31 cellular contexts compared by ENCODE assay signal in genomic region chr11:72146625-72147024, GRCh38. TPM values are rescaled to one million over a fixed set of nuclear protein-coding genes. Genes with fewer than 3 reads are reported as not detected.
"Had no signal": no experiment of that assay in that cellular context is flagged by ENCODE, and none has a peak within 500 bp of the region (broad histone marks: within the 10 kb centered on the region; RNA-seq: fewer than 3 reads in every experiment).

No MANE protein-coding gene starts in this region.

- H3K27me3 ChIP-seq: neural progenitor cell, sigmoid colon, testis, uterus had no signal

- H3K27ac ChIP-seq: coronary artery, heart left ventricle, neural progenitor cell, sigmoid colon, testis, uterus, WERI-Rb-1 had no signal

- H3K9me3 ChIP-seq: heart left ventricle, sigmoid colon, testis, uterus had no signal

- H3K4me3 ChIP-seq: coronary artery, heart left ventricle, neural progenitor cell, sigmoid colon, testis, uterus had no signal

- H3K36me3 ChIP-seq: heart left ventricle, neural progenitor cell, sigmoid colon, uterus, WERI-Rb-1 had no signal

- ATAC-seq: activated CD8-positive, alpha-beta memory T cell treated with anti-CD3 and anti-CD28 coated beads, Interleukin-2, amount 10 ng/mL, durations not matched to agents 7 days and 5 days; activated CD8-positive, alpha-beta T cell treated with anti-CD3 and anti-CD28 coated beads for 36 hours; heart left ventricle; left colon; stimulated activated naive B cell treated with anti-CD40 and anti-IgM and Interleukin-4, amounts not matched to agents 10 μg/mL and 1 μg/mL and 100 μg/mL, for 72 hours had no signal

- H3K9ac ChIP-seq: neural progenitor cell had no signal

- H2AFZ ChIP-seq: neural progenitor cell had no signal

- DNase-seq: activated CD4-positive, alpha-beta T cell treated with anti-CD3 and anti-CD28 coated beads, Interleukin-2, amount 10 ng/mL, durations not matched to agents 7 days and 5 days; activated CD4-positive, CD25-positive, alpha-beta regulatory T cell treated with anti-CD3 and anti-CD28 coated beads, Interleukin-2, amount 50 U/mL, for 72 hours; activated CD8-positive, alpha-beta memory T cell treated with anti-CD3 and anti-CD28 coated beads, Interleukin-2, amount 10 ng/mL, durations not matched to agents 7 days and 5 days; activated CD8-positive, alpha-beta T cell treated with anti-CD3 and anti-CD28 coated beads for 36 hours; activated effector memory CD4-positive, alpha-beta T cell treated with anti-CD3 and anti-CD28 coated beads, Interleukin-2, amount 50 U/mL, for 16 hours; activated naive CD4-positive, alpha-beta T cell treated with anti-CD3 and anti-CD28 coated beads, Interleukin-2, amount 10 ng/mL, durations not matched to agents 7 days and 5 days; activated T-cell treated with anti-CD3 and anti-CD28 coated beads for 4 hours; amygdala; cerebellar nuclear complex; endodermal cell; heart left ventricle; left colon; mesenchymal stem cell; naive B cell; retina; sigmoid colon; stimulated activated CD4-positive, alpha-beta T cell treated with anti-CD3 and anti-CD28 coated beads, Interleukin-2, amount 100 ng/mL, for 48 hours; stimulated activated CD8-positive, alpha-beta memory T cell treated with anti-CD3 and anti-CD28 coated beads, Interleukin-4, amount 100 ng/mL, for 48 hours; stimulated activated naive B cell treated with anti-CD40 and anti-IgM and Interleukin-4, amounts not matched to agents 10 μg/mL and 1 μg/mL and 100 μg/mL, for 72 hours; testis; trophoblast cell; uterus; WERI-Rb-1 had no signal

- H3K4me1 ChIP-seq: neural progenitor cell, sigmoid colon, testis, uterus had no signal

- H3K4me2 ChIP-seq: neural progenitor cell had no signal

- FAIRE-seq: keratinocyte had no signal

RNA-seq across cellular contexts. Expression of gene FOLR3, which starts 11.1 kb away (rescaled TPM):
- total RNA-seq: activated CD4-positive, alpha-beta T cell treated with anti-CD3 and anti-CD28 coated beads, Interleukin-2, amount 10 ng/mL, durations not matched to agents 7 days and 5 days; activated CD8-positive, alpha-beta memory T cell treated with anti-CD3 and anti-CD28 coated beads, Interleukin-2, amount 10 ng/mL, durations not matched to agents 7 days and 5 days; activated CD8-positive, alpha-beta T cell treated with anti-CD3 and anti-CD28 coated beads for 36 hours; endodermal cell; left colon; osteocyte; sigmoid colon; uterus had no signal

RNA-seq across cellular contexts. Expression of gene TOMT, which starts 40.9 kb away (rescaled TPM):
- total RNA-seq: activated CD4-positive, alpha-beta T cell treated with anti-CD3 and anti-CD28 coated beads, Interleukin-2, amount 10 ng/mL, durations not matched to agents 7 days and 5 days; activated CD8-positive, alpha-beta T cell treated with anti-CD3 and anti-CD28 coated beads for 36 hours; endodermal cell; fibroblast of villous mesenchyme; left colon; lower leg skin; mononuclear cell; osteocyte; progenitor cell of endocrine pancreas; sigmoid colon; uterus had no signal
- polyA plus RNA-seq: heart left ventricle, keratinocyte, sigmoid colon had no signal

RNA-seq across cellular contexts. Expression of gene FOLR1, which starts 45.3 kb away (rescaled TPM):
- total RNA-seq: activated CD4-positive, alpha-beta T cell treated with anti-CD3 and anti-CD28 coated beads, Interleukin-2, amount 10 ng/mL, durations not matched to agents 7 days and 5 days; activated CD8-positive, alpha-beta memory T cell treated with anti-CD3 and anti-CD28 coated beads, Interleukin-2, amount 10 ng/mL, durations not matched to agents 7 days and 5 days; activated CD8-positive, alpha-beta T cell treated with anti-CD3 and anti-CD28 coated beads for 36 hours; fibroblast of villous mesenchyme; left colon; mononuclear cell; osteocyte had no signal
